ENCODE assay signal across 9 cellular contexts in genomic region chr1:145095284-145096057, GRCh38. TPM values are rescaled to one million over a fixed set of nuclear protein-coding genes. Genes with fewer than 3 reads are reported as not detected.
DNase-seq lines count a peak whose midpoint lies in the region; ATAC-seq, FAIRE-seq and TF ChIP-seq lines count a peak whose summit lies in the region.
"Not testable (repeated sequence)": the region's sequence is repeated elsewhere in the genome, so short reads cannot be mapped to it uniquely, and the experiment has no call there.
"Had no signal": no experiment of that assay in that cellular context is flagged by ENCODE, and none has a peak within 500 bp of the region (broad histone marks: within the 10 kb centered on the region; RNA-seq: fewer than 3 reads in every experiment).

Gene FAM72D, plus strand, starts transcription at chr1:145095974. Its CDS starts 874 bp downstream, at chr1:145096848.
Gene SRGAP2B, minus strand, starts transcription at chr1:145095328. Its CDS starts 2,427 bp downstream, at chr1:145092901.

- FAIRE-seq in A549 (lab: Jason Lieb, UNC), result not testable (repeated sequence)
- FAIRE-seq in H54 (lab: Jason Lieb, UNC), result peak; percentile 100

- not testable (repeated sequence) for TF ChIP-seq POLR2A in A549 (IDR thresholded peaks at IDR 0.05; ENCODE audit: low read length); H54 (IDR thresholded peaks at IDR 0.05; ENCODE audit: low read depth, low read length); breast epithelium (IDR thresholded peaks at IDR 0.05)

- H3K79me2 ChIP-seq in osteoblast (ENCODE audit: insufficient read depth, low read length), result not testable (repeated sequence)

- H3K4me1 ChIP-seq in A549; breast epithelium; right cardiac atrium (ENCODE audit: control insufficient read depth, insufficient read depth, low read length); osteoblast (ENCODE audit: insufficient read depth, low read length): not testable (repeated sequence)

- H3K27me3 ChIP-seq in breast epithelium; right cardiac atrium (ENCODE audit: control insufficient read depth, insufficient read depth); osteoblast (ENCODE audit: insufficient read depth, low read length): not testable (repeated sequence)

- not testable (repeated sequence) for TF ChIP-seq RAD21 in A549 (conservative IDR thresholded peaks at IDR 0.05 in 1 of 2, IDR thresholded peaks at IDR 0.05 in 1 of 2)

- TF ChIP-seq EP300 in A549 (IDR thresholded peaks at IDR 0.05), result not testable (repeated sequence)

- H3K36me3 ChIP-seq in breast epithelium; osteoblast (ENCODE audit: insufficient read depth, low read length): not testable (repeated sequence)

- intact Hi-C loops in breast epithelium (cut with DNase I; ENCODE audit: low total_unique reads); right cardiac atrium (cut with DNase I): not testable (repeated sequence)

- DNase-seq in A549 (ENCODE audit: low read depth in 1 of 2, low spot score in 1 of 2); H54 (ENCODE audit: insufficient read length, low spot score); breast epithelium (ENCODE audit: low spot score in 2 of 2); right cardiac atrium; osteoblast (ENCODE audit: insufficient read length, low spot score, missing footprints): not testable (repeated sequence)

- WGBS in A549 (ENCODE audit: missing lambda C conversion rate), result no CpG with 5 or more reads among the region's 47 CpGs
- WGBS in right cardiac atrium, result no CpG with 5 or more reads among the region's 47 CpGs

- not testable (repeated sequence) for H3K9me3 ChIP-seq in A549; breast epithelium; right cardiac atrium (ENCODE audit: control insufficient read depth, low read length); osteoblast (ENCODE audit: low read depth, low read length)

- POLR2A ChIA-PET in A549 (lab: Yijun Ruan, JAX), result not testable (repeated sequence)

- not testable (repeated sequence) for TF ChIP-seq CTCF in A549 (IDR thresholded peaks at IDR 0.05); breast epithelium (IDR thresholded peaks at IDR 0.05); osteoblast (IDR thresholded peaks at IDR 0.05; ENCODE audit: extremely low read depth, low read depth, low read length)

- CTCF ChIA-PET in A549 (lab: Yijun Ruan, JAX), result not testable (repeated sequence)

- H3K27ac ChIP-seq in A549, result peak within 1 kb of the TSS; percentile 51 to 78; a peak in 3 of 6 replicates
- peak within 1 kb of the TSS in 1 of 2 donors; percentile 77 for H3K27ac ChIP-seq in breast epithelium
- peak within 1 kb of the TSS; percentile 67 for H3K27ac ChIP-seq in right cardiac atrium (ENCODE audit: low read length)
- H3K27ac ChIP-seq in osteoblast (ENCODE audit: low read depth, low read length), result not testable (repeated sequence)

- peak within 1 kb of the TSS; percentile 55; the same call in 2 of the 3 replicates for H3K4me2 ChIP-seq in A549
- not testable (repeated sequence) for H3K4me2 ChIP-seq in osteoblast (ENCODE audit: insufficient read depth, low read length)

- H3K4me3 ChIP-seq in A549 (peak within 1 kb of the TSS; percentile 42), breast epithelium (peak within 1 kb of the TSS; percentile 27 to 63 (median 49)), right cardiac atrium (ENCODE audit: low read length) (peak within 1 kb of the TSS; percentile 31), osteoblast (ENCODE audit: insufficient read depth, low read length) (peak within 1 kb of the TSS; percentile 45)

- not testable (repeated sequence) for H4K20me1 ChIP-seq in osteoblast (ENCODE audit: insufficient read depth, low read length)

- H2AFZ ChIP-seq in osteoblast (ENCODE audit: low read length), result not testable (repeated sequence)

- ATAC-seq in A549, result peak; percentile 76 to 87
- ATAC-seq in GM18868 (IDR thresholded peaks at IDR 0.05; ENCODE audit: unreplicated experiment), result peak; percentile 88
- ATAC-seq in HG03342 (IDR thresholded peaks at IDR 0.05; ENCODE audit: unreplicated experiment), result peak; percentile 81
- ATAC-seq in SK-N-SH treated with all-trans-retinoic acid at 6 μM for 48 hours, result peak; percentile 84
- ATAC-seq in right cardiac atrium, result peak; percentile 91 to 93

RNA-seq across cellular contexts. Expression of gene FAM72D, which starts in this region (rescaled TPM):
- polyA plus RNA-seq in A549 (2011; rRNA removed) (10.9 and 15.2 TPM in 2 replicates), A549 (2017; fragmentation: RNase III; extraction: RNeasy Plus Mini Kit Qiagen cat#74134 plus additional on column Dnase treatment) (11.1 to 13.5 TPM (median 12.9 TPM) in 3 replicates), right cardiac atrium (0.09 TPM)
- 5.6 and 5.8 TPM in 2 replicates for polyA plus RNA-seq in A549 (2012; cell fraction: cytosol; rRNA removed)
- polyA plus RNA-seq in A549 (2012; cell fraction: nucleus; rRNA removed), result 2.2 and 2.3 TPM in 2 replicates
- polyA minus RNA-seq in A549 (2011; rRNA and poly(A)+ RNA removed), result 1.9 and 2.1 TPM in 2 replicates
- total RNA-seq in breast epithelium (under 1 TPM in 1 of 3 donors, not detected in 2; 0.32 TPM), right cardiac atrium (under 1 TPM; 0.17 to 0.37 (median 0.24) TPM), osteoblast (under 0.01 TPM in 1 of 2 replicates, not detected in the other)
- total RNA-seq: bronchial epithelial cell had no signal

RNA-seq across cellular contexts. Expression of gene SRGAP2B, which starts in this region (rescaled TPM):
- 27.3 and 29.3 TPM in 2 replicates for polyA plus RNA-seq in A549 (2011; rRNA removed)
- 7.2 and 8.7 TPM in 2 replicates for polyA plus RNA-seq in A549 (2012; cell fraction: cytosol; rRNA removed)
- polyA plus RNA-seq in A549 (2012; cell fraction: nucleus; rRNA removed), result 8.7 and 16.9 TPM in 2 replicates
- 11.8 to 14.2 TPM (median 13.9 TPM) in 3 replicates for polyA plus RNA-seq in A549 (2017; fragmentation: RNase III; extraction: RNeasy Plus Mini Kit Qiagen cat#74134 plus additional on column Dnase treatment)
- 41.0 and 41.8 TPM in 2 replicates for polyA minus RNA-seq in A549 (2011; rRNA and poly(A)+ RNA removed)
- total RNA-seq in breast epithelium, result 10 to 100 TPM; 12.0 to 21.8 (median 14.4) TPM
- 10 to 100 TPM; 16.5 to 22.3 (median 20.0) TPM for total RNA-seq in right cardiac atrium
- 5.9 TPM for polyA plus RNA-seq in right cardiac atrium
- 30.0 and 51.0 TPM in 2 replicates for total RNA-seq in osteoblast
